ENCODE assay signal across 8 cellular contexts in genomic region chr10:79127151-79127961, GRCh38. TPM values are rescaled to one million over a fixed set of nuclear protein-coding genes. Genes with fewer than 3 reads are reported as not detected.
A peak's percentile ranks its signal among the peaks of the same experiment; 100 is the strongest.
DNase-seq lines count a peak whose midpoint lies in the region; ATAC-seq and TF ChIP-seq lines count a peak whose summit lies in the region.

No MANE protein-coding gene starts in this region.

- H3K36me3 Mint-ChIP-seq in type B pancreatic cell: peaks cover 8% of the 10 kb centered on the region
- peaks cover 5% of the 10 kb centered on the region for H3K36me3 Mint-ChIP-seq in T-helper 2 cell treated with Interferon-gamma antibody and Interleukin-4, amounts not matched to agents 5 μg/mL and 100 μg/mL, for 36 hours (ENCODE audit: low read depth)

- H3K4me3 ChIP-seq in right cardiac atrium (ENCODE audit: low read length): no peak overlapping the region

- no peak overlapping the region for H3K4me3 Mint-ChIP-seq in type B pancreatic cell
- H3K4me3 Mint-ChIP-seq in T-helper 2 cell treated with Interferon-gamma antibody and Interleukin-4, amounts not matched to agents 5 μg/mL and 100 μg/mL, for 36 hours: no peak overlapping the region

- DNase-seq in NCI-H1417 (lab: John Stamatoyannopoulos, UW) (peak in 2 of 3 experiments; percentile 16 to 24), NCI-H1417 treated with DMSO at 0.1 percent for 48 hours (lab: John Stamatoyannopoulos, UW) (no peak), SKM-1 treated with dmso at 0.1 percent for 144 hours (lab: John Stamatoyannopoulos, UW; ENCODE audit: unreplicated experiment) (peak; percentile 49), right cardiac atrium (peak; percentile 84 to 91 (median 89)), type B pancreatic cell (ENCODE audit: extremely low spot score, unreplicated experiment) (no peak)
- no peak for DNase-seq in activated CD4-positive, alpha-beta T cell treated with anti-CD3 and anti-CD28 coated beads, Interleukin-2, amount 50 U/mL, for 4 hours
- DNase-seq in T-helper 2 cell treated with Interferon-gamma antibody and Interleukin-4, amounts not matched to agents 5 μg/mL and 100 μg/mL, for 36 hours (ENCODE audit: low spot score): no peak

- H3K9me3 ChIP-seq in right cardiac atrium (ENCODE audit: control insufficient read depth, low read length): no peaks in the 10 kb centered on the region

- WGBS in right cardiac atrium: 47% methylated on average over 16 of the region's 16 CpGs

- H3K4me1 ChIP-seq in right cardiac atrium (ENCODE audit: control insufficient read depth, insufficient read depth, low read length): peaks cover 49% of the 10 kb centered on the region

- TF ChIP-seq CTCF in type B pancreatic cell (conservative IDR thresholded peaks at IDR 0.05): no peak

- H3K27ac Mint-ChIP-seq in type B pancreatic cell: peak overlapping the region; percentile 65
- no peak overlapping the region for H3K27ac Mint-ChIP-seq in T-helper 2 cell treated with Interferon-gamma antibody and Interleukin-4, amounts not matched to agents 5 μg/mL and 100 μg/mL, for 36 hours

- intact Hi-C loops in right cardiac atrium (cut with DNase I): loop anchor here in 1 of 4 donors (10.0 kb wide), 1 partner anchor 53 kb away; no protein-coding TSS in a partner anchor

- H3K27me3 Mint-ChIP-seq in type B pancreatic cell: no peaks in the 10 kb centered on the region
- no peaks in the 10 kb centered on the region for H3K27me3 Mint-ChIP-seq in T-helper 2 cell treated with Interferon-gamma antibody and Interleukin-4, amounts not matched to agents 5 μg/mL and 100 μg/mL, for 36 hours (ENCODE audit: low read depth)

- H3K27me3 ChIP-seq in right cardiac atrium (ENCODE audit: control insufficient read depth, insufficient read depth): no peaks in the 10 kb centered on the region

- H3K9me3 Mint-ChIP-seq in type B pancreatic cell: no peaks in the 10 kb centered on the region
- H3K9me3 Mint-ChIP-seq in T-helper 2 cell treated with Interferon-gamma antibody and Interleukin-4, amounts not matched to agents 5 μg/mL and 100 μg/mL, for 36 hours: no peaks in the 10 kb centered on the region

- H3K4me1 Mint-ChIP-seq in type B pancreatic cell (ENCODE audit: unreplicated experiment): peaks cover 43% of the 10 kb centered on the region
- H3K4me1 Mint-ChIP-seq in T-helper 2 cell treated with Interferon-gamma antibody and Interleukin-4, amounts not matched to agents 5 μg/mL and 100 μg/mL, for 36 hours (ENCODE audit: low read depth): peaks cover 9% of the 10 kb centered on the region

- ATAC-seq in right cardiac atrium (peak; percentile 53 to 67), HG03521 (IDR thresholded peaks at IDR 0.05; ENCODE audit: unreplicated experiment) (no peak)

- H3K27ac ChIP-seq in right cardiac atrium (ENCODE audit: low read length): peak overlapping the region; percentile 37

RNA-seq across cellular contexts. Expression of gene ZMIZ1, which starts 58.6 kb away (rescaled TPM):
- total RNA-seq in right cardiac atrium: 10 to 100 TPM; 67.4 to 83.1 (median 72.9) TPM
- 38.0 TPM for polyA plus RNA-seq in right cardiac atrium
- 62.2 and 102 TPM in 2 replicates for total RNA-seq in type B pancreatic cell (ENCODE audit: low replicate concordance)

Comparison
In these comparisons a context has a peak if more than half of its experiments do, and no peak if none do; other contexts are left out.
1. DNase-seq: peak in NCI-H1417 (2 of 3), SKM-1 treated with dmso at 0.1 percent for 144 hours (single experiment) and right cardiac atrium (3 of 3); none in NCI-H1417 treated with DMSO at 0.1 percent for 48 hours (single experiment), type B pancreatic cell (single experiment), activated CD4-positive, alpha-beta T cell treated with anti-CD3 and anti-CD28 coated beads, Interleukin-2, amount 50 U/mL, for 4 hours (0 of 2) and T-helper 2 cell treated with Interferon-gamma antibody and Interleukin-4, amounts not matched to agents 5 μg/mL and 100 μg/mL, for 36 hours (single experiment).